Comparison of ENCODE assay signal across 25 cellular contexts in the genomic region with DNA sequence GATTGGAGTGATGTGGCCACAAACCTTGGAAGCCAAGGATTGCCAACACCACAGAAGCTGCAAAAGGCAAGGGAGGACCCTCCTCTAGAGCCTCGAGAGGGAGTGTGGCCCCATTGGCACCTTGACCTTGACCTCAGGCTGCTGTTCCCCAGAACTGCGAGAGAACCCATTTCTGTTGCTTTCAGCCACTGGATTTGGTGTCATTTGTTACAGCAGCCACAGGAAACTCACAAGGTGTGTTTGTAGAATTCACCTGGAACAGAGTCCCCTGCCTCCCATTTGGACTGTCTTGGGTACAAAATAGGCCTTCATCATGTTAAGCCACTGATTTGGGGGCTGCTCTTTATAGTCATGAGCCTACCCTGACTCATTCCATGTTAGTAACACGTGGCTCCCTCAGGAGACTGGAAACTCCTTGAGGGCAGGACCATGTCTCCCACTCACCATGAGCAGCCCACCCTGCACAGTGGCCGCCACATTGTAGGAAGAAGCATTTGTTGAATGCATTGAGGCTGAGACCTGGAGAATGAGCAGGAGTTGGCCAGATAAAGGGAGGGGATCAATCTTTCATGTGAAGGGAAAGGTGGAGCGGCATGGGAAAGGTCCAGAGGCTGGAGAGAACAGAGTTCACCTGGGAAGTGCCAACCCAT. TPM values are rescaled to one million over a fixed set of nuclear protein-coding genes. Genes with fewer than 3 reads are reported as not detected.
"Had no signal": no experiment of that assay in that cellular context is flagged by ENCODE, and none has a peak within 500 bp of the region (broad histone marks: within the 10 kb centered on the region; RNA-seq: fewer than 3 reads in every experiment).

No MANE protein-coding gene starts in this region.

- H3K9me3 Mint-ChIP-seq: stimulated activated naive CD8-positive, alpha-beta T cell treated with anti-CD3 and anti-CD28 coated beads, Interleukin-15, Interleukin-2, amounts not matched to agents 100 ng/mL and 50 ng/mL, for 24 hours; T-helper 1 cell treated with Interleukin-12 subunit alpha and Interleukin-12 subunit beta and Interleukin-4 antibody, amounts not matched to agents 30 μg/mL and 1 μg/mL, for 36 hours had no signal

- H3K9me3 ChIP-seq: thyroid gland, upper lobe of right lung had no signal

- H3K36me3 ChIP-seq: cardiac muscle cell, heart right ventricle, spleen, thyroid gland, upper lobe of right lung had no signal

- H3K27ac Mint-ChIP-seq: activated naive CD8-positive, alpha-beta T cell treated with anti-CD3 and anti-CD28 coated beads for 36 hours; natural killer cell; progenitor cell of endocrine pancreas; stimulated activated naive CD8-positive, alpha-beta T cell treated with anti-CD3 and anti-CD28 coated beads, Interleukin-15, Interleukin-2, amounts not matched to agents 100 ng/mL and 50 ng/mL, for 24 hours had no signal

- H3K27ac ChIP-seq: cardiac muscle cell, heart right ventricle, spleen, thyroid gland, upper lobe of right lung had no signal

- DNase-seq: activated CD4-positive, alpha-beta T cell treated with anti-CD3 and anti-CD28 coated beads for 4 hours; activated CD4-positive, alpha-beta T cell treated with anti-CD3 and anti-CD28 coated beads, Interleukin-2, amount 50 U/mL, for 48 hours; activated CD4-positive, CD25-positive, alpha-beta regulatory T cell; activated naive CD4-positive, alpha-beta T cell treated with Interleukin-2 at 50 U/mL for 16 hours; activated naive CD8-positive, alpha-beta T cell treated with anti-CD3 and anti-CD28 coated beads for 36 hours; activated T-cell treated with anti-CD3 and anti-CD28 coated beads, Interleukin-2, amount 50 U/mL, for 48 hours; erythroblast; heart right ventricle; islet precursor cell; midbrain; natural killer cell; retina; spleen; stimulated activated CD4-positive, alpha-beta T cell treated with anti-CD3 and anti-CD28 coated beads, Interleukin-4, amount 100 ng/mL, for 4 hours; thyroid gland had no signal

- ATAC-seq: natural killer cell had no signal

- FAIRE-seq: endometrium had no signal

- H3K27me3 ChIP-seq: cardiac muscle cell, heart right ventricle, thyroid gland, upper lobe of right lung had no signal

- H3K4me3 ChIP-seq: cardiac muscle cell, heart right ventricle, lung, spleen, thyroid gland, upper lobe of right lung had no signal

- H3K36me3 Mint-ChIP-seq: activated naive CD8-positive, alpha-beta T cell treated with anti-CD3 and anti-CD28 coated beads for 36 hours; natural killer cell had no signal

- H3K4me3 Mint-ChIP-seq: activated naive CD8-positive, alpha-beta T cell treated with anti-CD3 and anti-CD28 coated beads for 36 hours; natural killer cell; stimulated activated naive CD8-positive, alpha-beta T cell treated with anti-CD3 and anti-CD28 coated beads, Interleukin-15, Interleukin-2, amounts not matched to agents 100 ng/mL and 50 ng/mL, for 24 hours; T-helper 1 cell treated with Interleukin-12 subunit alpha and Interleukin-12 subunit beta and Interleukin-4 antibody, amounts not matched to agents 30 μg/mL and 1 μg/mL, for 36 hours had no signal

RNA-seq across cellular contexts. Expression of a gene that starts 8.3 kb away (rescaled TPM):
- total RNA-seq: activated naive CD8-positive, alpha-beta T cell treated with anti-CD3 and anti-CD28 coated beads for 36 hours; cardiac muscle cell; chondrocyte; fibroblast of lung; heart right ventricle; lung; natural killer cell; osteocyte; progenitor cell of endocrine pancreas; spleen; thyroid gland; upper lobe of right lung had no signal
- polyA plus RNA-seq: cardiac muscle cell, fibroblast of lung, heart right ventricle, lung had no signal

RNA-seq across cellular contexts. Expression of a gene that starts 39.5 kb away (rescaled TPM):
- total RNA-seq: activated naive CD8-positive, alpha-beta T cell treated with anti-CD3 and anti-CD28 coated beads for 36 hours; natural killer cell; spleen; upper lobe of right lung had no signal
- polyA plus RNA-seq: cardiac muscle cell, fibroblast of lung had no signal
